Comparison of ENCODE assay signal across 1 cellular context in the genomic region with DNA sequence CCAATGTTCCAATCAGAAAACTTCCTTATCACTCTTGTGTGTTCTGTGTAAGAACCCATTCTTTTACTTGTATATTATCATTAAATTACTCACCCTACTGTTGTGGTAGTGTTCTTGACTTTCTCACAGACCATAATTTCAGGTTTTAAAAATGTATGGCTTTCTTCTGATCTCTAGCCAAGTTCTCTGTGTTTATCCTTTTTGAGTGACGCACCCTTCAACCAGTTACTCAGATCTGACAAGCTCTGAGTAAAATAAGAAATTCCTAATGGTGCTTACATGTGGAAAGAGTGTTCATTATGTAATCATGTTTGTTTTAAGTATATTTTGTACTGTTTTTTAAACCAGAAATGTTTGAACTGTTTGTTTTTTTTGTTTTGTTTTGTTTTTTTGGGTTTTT.
TF ChIP-seq lines count a peak whose summit lies in the region.

No MANE protein-coding gene starts in this region.

TF ChIP-seq in WTC11, 78 proteins besides CTCF, POLR2A, EP300 and RAD21 (continued from another document):
- TF ChIP-seq, protein P1, sequence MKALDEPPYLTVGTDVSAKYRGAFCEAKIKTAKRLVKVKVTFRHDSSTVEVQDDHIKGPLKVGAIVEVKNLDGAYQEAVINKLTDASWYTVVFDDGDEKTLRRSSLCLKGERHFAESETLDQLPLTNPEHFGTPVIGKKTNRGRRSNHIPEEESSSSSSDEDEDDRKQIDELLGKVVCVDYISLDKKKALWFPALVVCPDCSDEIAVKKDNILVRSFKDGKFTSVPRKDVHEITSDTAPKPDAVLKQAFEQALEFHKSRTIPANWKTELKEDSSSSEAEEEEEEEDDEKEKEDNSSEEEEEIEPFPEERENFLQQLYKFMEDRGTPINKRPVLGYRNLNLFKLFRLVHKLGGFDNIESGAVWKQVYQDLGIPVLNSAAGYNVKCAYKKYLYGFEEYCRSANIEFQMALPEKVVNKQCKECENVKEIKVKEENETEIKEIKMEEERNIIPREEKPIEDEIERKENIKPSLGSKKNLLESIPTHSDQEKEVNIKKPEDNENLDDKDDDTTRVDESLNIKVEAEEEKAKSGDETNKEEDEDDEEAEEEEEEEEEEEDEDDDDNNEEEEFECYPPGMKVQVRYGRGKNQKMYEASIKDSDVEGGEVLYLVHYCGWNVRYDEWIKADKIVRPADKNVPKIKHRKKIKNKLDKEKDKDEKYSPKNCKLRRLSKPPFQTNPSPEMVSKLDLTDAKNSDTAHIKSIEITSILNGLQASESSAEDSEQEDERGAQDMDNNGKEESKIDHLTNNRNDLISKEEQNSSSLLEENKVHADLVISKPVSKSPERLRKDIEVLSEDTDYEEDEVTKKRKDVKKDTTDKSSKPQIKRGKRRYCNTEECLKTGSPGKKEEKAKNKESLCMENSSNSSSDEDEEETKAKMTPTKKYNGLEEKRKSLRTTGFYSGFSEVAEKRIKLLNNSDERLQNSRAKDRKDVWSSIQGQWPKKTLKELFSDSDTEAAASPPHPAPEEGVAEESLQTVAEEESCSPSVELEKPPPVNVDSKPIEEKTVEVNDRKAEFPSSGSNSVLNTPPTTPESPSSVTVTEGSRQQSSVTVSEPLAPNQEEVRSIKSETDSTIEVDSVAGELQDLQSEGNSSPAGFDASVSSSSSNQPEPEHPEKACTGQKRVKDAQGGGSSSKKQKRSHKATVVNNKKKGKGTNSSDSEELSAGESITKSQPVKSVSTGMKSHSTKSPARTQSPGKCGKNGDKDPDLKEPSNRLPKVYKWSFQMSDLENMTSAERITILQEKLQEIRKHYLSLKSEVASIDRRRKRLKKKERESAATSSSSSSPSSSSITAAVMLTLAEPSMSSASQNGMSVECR (CRISPR knock-in tag; IDR thresholded peaks at IDR 0.05; ENCODE audit: borderline replicate concordance), result no peak
- TF ChIP-seq ZNF138 (CRISPR knock-in tag; conservative IDR thresholded peaks at IDR 0.05), result no peak
- no peak for TF ChIP-seq IRF2 (CRISPR knock-in tag; IDR thresholded peaks at IDR 0.05; ENCODE audit: borderline replicate concordance, low read depth)
- no peak for TF ChIP-seq ZNF317 (CRISPR knock-in tag; IDR thresholded peaks at IDR 0.05; ENCODE audit: borderline replicate concordance, low read depth)
- TF ChIP-seq, protein P2, sequence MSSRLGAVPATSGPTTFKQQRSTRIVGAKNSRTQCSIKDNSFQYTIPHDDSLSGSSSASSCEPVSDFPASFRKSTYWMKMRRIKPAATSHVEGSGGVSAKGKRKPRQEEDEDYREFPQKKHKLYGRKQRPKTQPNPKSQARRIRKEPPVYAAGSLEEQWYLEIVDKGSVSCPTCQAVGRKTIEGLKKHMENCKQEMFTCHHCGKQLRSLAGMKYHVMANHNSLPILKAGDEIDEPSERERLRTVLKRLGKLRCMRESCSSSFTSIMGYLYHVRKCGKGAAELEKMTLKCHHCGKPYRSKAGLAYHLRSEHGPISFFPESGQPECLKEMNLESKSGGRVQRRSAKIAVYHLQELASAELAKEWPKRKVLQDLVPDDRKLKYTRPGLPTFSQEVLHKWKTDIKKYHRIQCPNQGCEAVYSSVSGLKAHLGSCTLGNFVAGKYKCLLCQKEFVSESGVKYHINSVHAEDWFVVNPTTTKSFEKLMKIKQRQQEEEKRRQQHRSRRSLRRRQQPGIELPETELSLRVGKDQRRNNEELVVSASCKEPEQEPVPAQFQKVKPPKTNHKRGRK (CRISPR knock-in tag; IDR thresholded peaks at IDR 0.05; ENCODE audit: borderline replicate concordance), result no peak
- TF ChIP-seq FOXJ3 (CRISPR knock-in tag; IDR thresholded peaks at IDR 0.05; ENCODE audit: borderline replicate concordance), result no peak
- no peak for TF ChIP-seq JUN (CRISPR knock-in tag; IDR thresholded peaks at IDR 0.05)
- no peak for TF ChIP-seq OVOL2 (CRISPR knock-in tag; IDR thresholded peaks at IDR 0.05; ENCODE audit: borderline replicate concordance)
- TF ChIP-seq CREB1 (CRISPR knock-in tag; IDR thresholded peaks at IDR 0.05), result no peak
